In the genomic region with DNA sequence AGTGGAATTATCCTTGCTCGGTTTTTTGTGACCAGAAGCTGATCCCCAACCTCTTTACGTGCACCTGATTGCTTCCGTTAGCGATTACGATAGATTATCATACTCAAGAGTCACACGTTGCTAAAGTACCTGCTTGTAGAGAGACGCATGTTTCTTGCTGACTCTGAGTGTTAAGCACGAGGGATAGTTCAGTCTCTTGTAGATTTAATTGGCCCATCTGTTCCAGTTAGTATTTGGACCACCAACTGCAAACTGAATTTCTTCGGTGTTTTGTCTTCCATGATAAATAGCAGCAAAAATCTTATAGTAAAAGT, we compare ENCODE assay signal across 8 cellular contexts. TPM values are rescaled to one million over a fixed set of nuclear protein-coding genes. Genes with fewer than 3 reads are reported as not detected.
DNase-seq lines count a peak whose midpoint lies in the region; ATAC-seq and TF ChIP-seq lines count a peak whose summit lies in the region.

No MANE protein-coding gene starts in this region.

- H3K4me1 Mint-ChIP-seq in activated naive CD8-positive, alpha-beta T cell treated with anti-CD3 and anti-CD28 coated beads for 36 hours = peaks cover 39% of the 10 kb centered on the region

- peaks cover 15% of the 10 kb centered on the region for H3K36me3 Mint-ChIP-seq in activated naive CD8-positive, alpha-beta T cell treated with anti-CD3 and anti-CD28 coated beads for 36 hours

- ATAC-seq in GM19463 (IDR thresholded peaks at IDR 0.05; ENCODE audit: unreplicated experiment) (peak; percentile 9), HG03558 (IDR thresholded peaks at IDR 0.05; ENCODE audit: extremely low read depth, unreplicated experiment) (peak; percentile 2), left colon (peak; percentile 35)

- no peak for TF ChIP-seq CTCF in thyroid gland (IDR thresholded peaks at IDR 0.05)

- 7% methylated on average over 9 of the region's 9 CpGs for WGBS in thyroid gland, 2 donors

- no peaks in the 10 kb centered on the region for H3K9me3 ChIP-seq in thyroid gland

- no peaks in the 10 kb centered on the region for H3K27me3 Mint-ChIP-seq in activated naive CD8-positive, alpha-beta T cell treated with anti-CD3 and anti-CD28 coated beads for 36 hours

- no peaks in the 10 kb centered on the region for H3K9me3 Mint-ChIP-seq in activated naive CD8-positive, alpha-beta T cell treated with anti-CD3 and anti-CD28 coated beads for 36 hours

- peak; percentile 63 for DNase-seq in DMS 273 treated with DMSO at 0.1 percent for 48 hours (lab: John Stamatoyannopoulos, UW)
- DNase-seq in activated naive CD8-positive, alpha-beta T cell treated with anti-CD3 and anti-CD28 coated beads for 36 hours = no peak
- no peak for DNase-seq in left colon
- DNase-seq in thyroid gland = no peak
- no peak for DNase-seq in NOMO-1 treated with DMSO at 0.1 percent for 48 hours (lab: John Stamatoyannopoulos, UW; ENCODE audit: unreplicated experiment)
- no peak for DNase-seq in activated gamma-delta T cell (lab: John Stamatoyannopoulos, UW)

- H3K36me3 ChIP-seq in thyroid gland = peaks cover 0 to 2% of the 10 kb centered on the region in 2 donors

- no peak for TF ChIP-seq POLR2A in thyroid gland (IDR thresholded peaks at IDR 0.05)

- H3K27ac Mint-ChIP-seq in activated naive CD8-positive, alpha-beta T cell treated with anti-CD3 and anti-CD28 coated beads for 36 hours = peak overlapping the region; percentile 99

- no peaks in the 10 kb centered on the region for H3K27me3 ChIP-seq in thyroid gland

- peaks cover 0 to 6% of the 10 kb centered on the region in 2 donors for H3K4me1 ChIP-seq in thyroid gland

- H3K27ac ChIP-seq in thyroid gland = peak overlapping the region; percentile 32 to 96 (median 79)

- H3K4me3 ChIP-seq in thyroid gland (replicated peaks in 1 of 3) = peak overlapping the region in 2 of 3 donors; percentile 4 to 91

- peak overlapping the region; percentile 80 for H3K4me3 Mint-ChIP-seq in activated naive CD8-positive, alpha-beta T cell treated with anti-CD3 and anti-CD28 coated beads for 36 hours

- intact Hi-C loops in left colon (cut with DNase I, micrococcal nuclease) = no loop called here
- intact Hi-C loops in thyroid gland (cut with DNase I) = no loop called here

RNA-seq across cellular contexts. Expression of a gene that starts 0.5 kb away (rescaled TPM):
- 10 to 100 TPM; 22.7 to 24.5 TPM for total RNA-seq in activated naive CD8-positive, alpha-beta T cell treated with anti-CD3 and anti-CD28 coated beads for 36 hours
- total RNA-seq in left colon (10 to 100 TPM; 17.0 to 18.1 TPM), thyroid gland (10 to 100 TPM; 21.2 to 37.2 (median 24.9) TPM)
